8 cellular contexts compared by ENCODE assay signal in the genomic region with DNA sequence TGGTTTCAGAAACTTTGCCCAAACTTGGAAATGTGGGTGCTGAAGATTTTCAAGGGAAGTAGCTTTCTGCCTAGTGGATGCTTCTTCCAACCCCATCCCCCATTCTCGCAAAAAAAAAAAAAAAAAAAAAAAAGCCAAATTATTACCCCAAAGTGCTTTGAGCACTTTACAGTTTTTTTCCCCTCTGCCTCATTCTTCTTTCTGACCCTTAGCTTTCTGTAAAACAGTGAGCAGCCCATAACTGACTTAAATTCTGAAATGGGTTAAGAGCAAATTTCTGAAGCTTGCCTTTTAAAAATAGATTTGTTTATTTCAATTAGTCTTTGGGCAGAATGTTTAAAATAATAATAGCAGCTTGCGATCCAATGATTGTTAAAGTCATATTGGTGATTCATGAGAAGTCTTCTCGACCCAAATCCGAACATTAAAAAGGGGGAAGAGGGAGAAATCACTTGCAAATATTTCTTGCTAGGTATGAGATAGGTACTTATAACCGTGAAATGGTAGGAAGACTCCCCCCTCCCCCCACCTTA. TPM values are rescaled to one million over a fixed set of nuclear protein-coding genes. Genes with fewer than 3 reads are reported as not detected.
DNase-seq lines count a peak whose midpoint lies in the region; ATAC-seq and TF ChIP-seq lines count a peak whose summit lies in the region.

No MANE protein-coding gene starts in this region.

- POLR2A ChIA-PET in OCI-LY7 (lab: Charles Lee), result interaction anchor here (0.6 to 1.2 kb wide), 6 partner anchors 12 to 1849 kb away, joined by 3 to 5 read pairs (median 4); no protein-coding TSS in a partner anchor

- H3K79me2 ChIP-seq in OCI-LY7 (ENCODE audit: insufficient read depth, low read depth, low read length) (no peaks in the 10 kb centered on the region), parathyroid adenoma (no peaks in the 10 kb centered on the region)

- TF ChIP-seq POLR2A in esophagus squamous epithelium (IDR thresholded peaks at IDR 0.05), result no peak

- 0 to 2% methylated on average over 5 of the region's 5 CpGs for WGBS in esophagus squamous epithelium, 2 donors

- DNase-seq in EL (peak; percentile 36), OCI-LY7 (ENCODE audit: low spot score) (no peak), esophagus squamous epithelium (lab: John Stamatoyannopoulos, UW) (no peak), T1000 (lab: John Stamatoyannopoulos, UW) (no peak), head of caudate nucleus (no peak)
- no peak for DNase-seq in activated CD4-positive, alpha-beta T cell treated with anti-CD3 and anti-CD28 coated beads for 1 hour

- no peaks in the 10 kb centered on the region for H3K9me2 ChIP-seq in OCI-LY7 (ENCODE audit: insufficient read depth, low read length)

- CTCF ChIA-PET in OCI-LY7 (lab: Charles Lee; ENCODE audit: unreplicated experiment), result no interaction called here

- H2AFZ ChIP-seq in OCI-LY7 (ENCODE audit: low read length) (peak overlapping the region; percentile 72; the same call in 1 of the 2 replicates), parathyroid adenoma (peak overlapping the region; percentile 63)

- no peak for ATAC-seq in GM18873 (IDR thresholded peaks at IDR 0.05; ENCODE audit: low FRiP score, unreplicated experiment)

- intact Hi-C loops in OCI-LY7 (cut with micrococcal nuclease; ENCODE audit: unreplicated experiment) (loop anchor here (10.0 kb wide), 1 partner anchor 173 kb away; no protein-coding TSS in a partner anchor), esophagus squamous epithelium (cut with DNase I) (loop anchor here (5.0 kb wide), 1 partner anchor 736 kb away; no protein-coding TSS in a partner anchor), head of caudate nucleus (cut with DNase I) (loop anchor here (10.0 kb wide), 1 partner anchor 73 kb away; no protein-coding TSS in a partner anchor)

- H3K27me3 ChIP-seq in esophagus squamous epithelium, result peaks cover 0 to 42% (median 0%) of the 10 kb centered on the region in 4 donors
- no peaks in the 10 kb centered on the region for H3K27me3 ChIP-seq in parathyroid adenoma (ENCODE audit: control insufficient read depth, insufficient read depth, low read length)

- H3K36me3 ChIP-seq in OCI-LY7 (ENCODE audit: insufficient read depth, low read length) (no peaks in the 10 kb centered on the region), esophagus squamous epithelium (peaks cover 0 to 4% (median 0%) of the 10 kb centered on the region in 3 donors), parathyroid adenoma (ENCODE audit: control insufficient read depth, insufficient read depth, low read length) (no peaks in the 10 kb centered on the region)

- H3K27ac ChIP-seq in OCI-LY7 (ENCODE audit: low read depth, low read length, poor library complexity, severe bottlenecking), result no peak overlapping the region
- H3K27ac ChIP-seq in esophagus squamous epithelium, result peak overlapping the region; percentile 35 to 87 (median 79)
- no peak overlapping the region for H3K27ac ChIP-seq in parathyroid adenoma

- H3K9me3 ChIP-seq in OCI-LY7 (ENCODE audit: low read length) (no peaks in the 10 kb centered on the region), esophagus squamous epithelium (no peaks in the 10 kb centered on the region), parathyroid adenoma (ENCODE audit: control insufficient read depth, low read length) (no peaks in the 10 kb centered on the region)

- H3K4me3 ChIP-seq in OCI-LY7 (ENCODE audit: low read depth, low read length, poor library complexity, severe bottlenecking), result peak overlapping the region; percentile 56
- peak overlapping the region; percentile 55 to 78 (median 68) for H3K4me3 ChIP-seq in esophagus squamous epithelium
- H3K4me3 ChIP-seq in parathyroid adenoma (ENCODE audit: low read depth, low read length), result peak overlapping the region; percentile 71

- H4K20me1 ChIP-seq in OCI-LY7 (ENCODE audit: insufficient read depth, low read length), result no peaks in the 10 kb centered on the region

- H3K4me1 ChIP-seq in OCI-LY7 (ENCODE audit: insufficient read depth, low read length, poor library complexity, severe bottlenecking) (peaks cover 6% of the 10 kb centered on the region), esophagus squamous epithelium (peaks cover 11 to 53% (median 22%) of the 10 kb centered on the region in 3 donors), parathyroid adenoma (no peaks in the 10 kb centered on the region)

- H3K4me2 ChIP-seq in OCI-LY7 (ENCODE audit: low read length), result peak overlapping the region; percentile 77
- H3K4me2 ChIP-seq in parathyroid adenoma (ENCODE audit: low read length), result peak overlapping the region; percentile 64

- BruUV-seq in OCI-LY7 (replicated peaks; lab: Mats Ljungman, UMichigan), result no TSS peak

- TF ChIP-seq CTCF in OCI-LY7 (conservative IDR thresholded peaks at IDR 0.05; ENCODE audit: low read length), result no peak
- TF ChIP-seq CTCF in esophagus squamous epithelium (IDR thresholded peaks at IDR 0.05), result no peak
- TF ChIP-seq CTCF in parathyroid adenoma (IDR thresholded peaks at IDR 0.05), result no peak

- no peak overlapping the region for H3K9ac ChIP-seq in parathyroid adenoma

RNA-seq across cellular contexts. Expression of a gene that starts 1.0 kb away (rescaled TPM):
- total RNA-seq in OCI-LY7 (2014; rRNA removed; shearing (Covaris generic)), result not detected in 2 replicates
- total RNA-seq in OCI-LY7 (2022) (0.57 TPM in 1 of 2 replicates, not detected in the other), esophagus squamous epithelium (10 to 100 TPM in 1 of 4 donors, 1 to 10 TPM in 3; 1.6 to 11.3 (median 3.3) TPM)

Comparison
In these comparisons a context has a peak if more than half of its experiments do, and no peak if none do; other contexts are left out.
1. H3K27ac ChIP-seq: peak in esophagus squamous epithelium (4 of 4); none in OCI-LY7 (single experiment) and parathyroid adenoma (single experiment).
2. Peak in every context shown above with its lines, with median percentiles within 50 percentile points of each other: H3K4me3 ChIP-seq.